13 cellular contexts compared by ENCODE assay signal in the genomic region with DNA sequence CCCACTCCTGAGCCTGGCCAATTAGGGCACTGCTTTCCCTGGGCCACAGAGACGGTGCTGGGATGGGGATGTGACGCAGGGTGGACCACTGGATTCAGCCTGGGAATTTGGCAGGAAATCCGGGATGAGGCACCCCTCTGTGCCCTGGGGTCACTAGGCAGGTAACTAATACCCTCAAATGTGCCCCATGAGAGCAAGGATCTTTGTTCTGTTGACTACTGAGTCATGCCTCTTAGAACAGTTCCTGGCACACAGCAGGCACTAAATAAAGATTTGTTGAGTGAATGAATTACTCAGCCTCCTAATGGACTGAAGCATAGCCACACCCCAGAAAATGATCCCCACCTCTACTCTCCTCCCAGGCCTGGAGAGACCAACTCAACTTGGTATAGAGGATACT. TPM values are rescaled to one million over a fixed set of nuclear protein-coding genes. Genes with fewer than 3 reads are reported as not detected.
DNase-seq lines count a peak whose midpoint lies in the region; ATAC-seq and TF ChIP-seq lines count a peak whose summit lies in the region.
"Had no signal": no experiment of that assay in that cellular context is flagged by ENCODE, and none has a peak within 500 bp of the region (broad histone marks: within the 10 kb centered on the region; RNA-seq: fewer than 3 reads in every experiment).

No MANE protein-coding gene starts in this region.

- H3K4me1 ChIP-seq in trophoblast cell (ENCODE audit: control insufficient read depth in 1 of 2, insufficient read depth in 2 of 2, low read length in 2 of 2) = peaks cover 0 to 2% of the 10 kb centered on the region in 2 experiments
- H3K4me1 ChIP-seq: testis had no signal

- no peak overlapping the region for H4K12ac ChIP-seq in trophoblast cell (ENCODE audit: low read depth, low read length)

- no peaks in the 10 kb centered on the region for H3K79me2 ChIP-seq in trophoblast cell (ENCODE audit: control insufficient read depth, insufficient read depth, low read length, poor library complexity)

- no peaks in the 10 kb centered on the region for H3K27me3 ChIP-seq in trophoblast cell (ENCODE audit: insufficient read depth, low read length)
- H3K27me3 ChIP-seq: esophagus muscularis mucosa, testis had no signal

- H3K4me2 ChIP-seq in trophoblast cell (ENCODE audit: low read length) = no peak overlapping the region

- no CpG with 5 or more reads among the region's 3 CpGs for WGBS in trophoblast cell (ENCODE audit: extremely low coverage, insufficient coverage, insufficient read length)

- CTCF ChIA-PET in RWPE1 (lab: Yijun Ruan, JAX) = no interaction called here

- no peak overlapping the region for H4K8ac ChIP-seq in trophoblast cell (ENCODE audit: low read depth, low read length)

- TF ChIP-seq CTCF in RWPE1 (conservative IDR thresholded peaks at IDR 0.05; ENCODE audit: low read depth) = no peak

- no peak overlapping the region for H2BK12ac ChIP-seq in trophoblast cell (ENCODE audit: low read length)

- H3K4ac ChIP-seq in trophoblast cell (ENCODE audit: low read depth, low read length) = no peak overlapping the region

- peak overlapping the region; percentile 90 for H3K27ac ChIP-seq in RWPE1
- no peak overlapping the region for H3K27ac ChIP-seq in trophoblast cell (ENCODE audit: low read depth, low read length)
- H3K27ac ChIP-seq: esophagus muscularis mucosa, testis had no signal

- H3K9me3 ChIP-seq in trophoblast cell (ENCODE audit: insufficient read depth, low read depth, low read length) = no peaks in the 10 kb centered on the region
- H3K9me3 ChIP-seq: esophagus muscularis mucosa, testis had no signal

- POLR2A ChIA-PET in RWPE1 (lab: Yijun Ruan, JAX; ENCODE audit: low non-redundant PET) = no interaction called here

- ATAC-seq in GM21786 (IDR thresholded peaks at IDR 0.05; ENCODE audit: unreplicated experiment) = no peak

- H3K18ac ChIP-seq in trophoblast cell (ENCODE audit: low read length) = no peak overlapping the region

- H2AFZ ChIP-seq in trophoblast cell (ENCODE audit: insufficient read depth, low read length, poor library complexity) = no peak overlapping the region

- no peak overlapping the region for H4K91ac ChIP-seq in trophoblast cell (ENCODE audit: low read depth, low read length)

- no peak overlapping the region for H3K14ac ChIP-seq in trophoblast cell (ENCODE audit: low read length)

- H2AK5ac ChIP-seq in trophoblast cell (ENCODE audit: low read length) = no peak overlapping the region

- DNase-seq in EH (ENCODE audit: low read depth) (peak; percentile 67), RWPE1 (ENCODE audit: low spot score) (peak; percentile 76), fibroblast of peridontal ligament (ENCODE audit: extremely low read depth) (peak; percentile 57), trophoblast cell (no peak), NCI-H345 (lab: John Stamatoyannopoulos, UW) (no peak), NCI-H2081 (lab: John Stamatoyannopoulos, UW) (no peak)
- DNase-seq in activated CD4-positive, CD25-positive, alpha-beta regulatory T cell treated with anti-CD3 and anti-CD28 coated beads, Interleukin-2, amount 50 U/mL, for 72 hours = no peak
- DNase-seq: activated B cell treated with CpG ODN at 0.5 μM for 24 hours, activated gamma-delta T cell, NCI-H1436 treated with DMSO at 0.1 percent for 48 hours, testis had no signal

- peak overlapping the region; percentile 56 for H3K4me3 ChIP-seq in trophoblast cell (ENCODE audit: low read depth, low read length)
- H3K4me3 ChIP-seq: esophagus muscularis mucosa, testis had no signal

- H3K36me3 ChIP-seq in trophoblast cell (ENCODE audit: control insufficient read depth in 1 of 2, insufficient read depth in 2 of 2, low read length in 2 of 2) = no peaks in the 10 kb centered on the region

- no peak overlapping the region for H2BK120ac ChIP-seq in trophoblast cell (ENCODE audit: insufficient read depth, low read length, poor library complexity)

- H2BK5ac ChIP-seq in trophoblast cell (ENCODE audit: low read depth, low read length, poor library complexity) = no peak overlapping the region

- H3K79me1 ChIP-seq in trophoblast cell (ENCODE audit: low read length) = no peaks in the 10 kb centered on the region

- no peak overlapping the region for H3K23ac ChIP-seq in trophoblast cell (ENCODE audit: low read length)

- H3K9ac ChIP-seq in trophoblast cell (ENCODE audit: low read length) = no peak overlapping the region

RNA-seq across cellular contexts. Expression of gene OPA3, which starts 15.9 kb away (rescaled TPM):
- polyA plus RNA-seq in trophoblast cell (2013) = 8.4 and 8.8 TPM in 2 replicates

RNA-seq across cellular contexts. Expression of gene GPR4, which starts 33.3 kb away (rescaled TPM):
- polyA plus RNA-seq in trophoblast cell (2013) = 0.03 TPM in 1 of 2 replicates, not detected in the other

Comparison
In these comparisons a context has a peak if more than half of its experiments do, and no peak if none do; other contexts are left out.
1. DNase-seq: peak in EH (single experiment), RWPE1 (single experiment) and fibroblast of peridontal ligament (single experiment); none in trophoblast cell (0 of 2), NCI-H345 (single experiment), activated CD4-positive, CD25-positive, alpha-beta regulatory T cell treated with anti-CD3 and anti-CD28 coated beads, Interleukin-2, amount 50 U/mL, for 72 hours (single experiment) and NCI-H2081 (0 of 2).